Comparison of ENCODE assay signal across 8 cellular contexts in genomic region chr11:57335023-57335342, GRCh38. TPM values are rescaled to one million over a fixed set of nuclear protein-coding genes. Genes with fewer than 3 reads are reported as not detected.
DNase-seq lines count a peak whose midpoint lies in the region; ATAC-seq and TF ChIP-seq lines count a peak whose summit lies in the region.

No MANE protein-coding gene starts in this region.

- H3K27ac Mint-ChIP-seq in CD8-positive, alpha-beta T cell: peak overlapping the region; percentile 94
- peak overlapping the region; percentile 66 to 91 for H3K27ac Mint-ChIP-seq in natural killer cell treated with Interleukin-12 subunit alpha and Interleukin-12 subunit beta and Interleukin-15 and Interleukin-18, amount 100 ng/mL, for 72 hours

- no peak for ATAC-seq in CD8-positive, alpha-beta T cell
- ATAC-seq in natural killer cell treated with Interleukin-12 subunit alpha and Interleukin-12 subunit beta and Interleukin-15 and Interleukin-18, amount 100 ng/mL, for 72 hours: no peak

- peaks cover 24% of the 10 kb centered on the region for H3K36me3 ChIP-seq in CD8-positive, alpha-beta T cell (ENCODE audit: insufficient read depth, low read length)

- peak overlapping the region; percentile 83 for H3K27ac ChIP-seq in CD8-positive, alpha-beta T cell (ENCODE audit: low read depth, low read length)
- peak overlapping the region; percentile 93 for H3K27ac ChIP-seq in HL-60 (replicated peaks)

- no peaks in the 10 kb centered on the region for H3K9me3 ChIP-seq in CD8-positive, alpha-beta T cell (ENCODE audit: low read length)

- no peaks in the 10 kb centered on the region for H3K27me3 ChIP-seq in CD8-positive, alpha-beta T cell (ENCODE audit: insufficient read depth, low read length)
- no peaks in the 10 kb centered on the region for H3K27me3 ChIP-seq in HL-60 (ENCODE audit: insufficient read depth, poor library complexity, severe bottlenecking)

- peaks cover 53% of the 10 kb centered on the region for H3K36me3 Mint-ChIP-seq in CD8-positive, alpha-beta T cell
- peaks cover 16% of the 10 kb centered on the region for H3K36me3 Mint-ChIP-seq in natural killer cell treated with Interleukin-12 subunit alpha and Interleukin-12 subunit beta and Interleukin-15 and Interleukin-18, amount 100 ng/mL, for 72 hours

- peaks cover 33% of the 10 kb centered on the region for H3K4me1 Mint-ChIP-seq in CD8-positive, alpha-beta T cell (ENCODE audit: low read depth)
- H3K4me1 Mint-ChIP-seq in natural killer cell treated with Interleukin-12 subunit alpha and Interleukin-12 subunit beta and Interleukin-15 and Interleukin-18, amount 100 ng/mL, for 72 hours (ENCODE audit: low read depth in 2 of 2): peaks cover 25 to 34% of the 10 kb centered on the region in 2 donors

- no peak for TF ChIP-seq CTCF in CD8-positive, alpha-beta T cell (IDR thresholded peaks at IDR 0.05)
- TF ChIP-seq CTCF in HL-60 (IDR thresholded peaks at IDR 0.05; ENCODE audit: insufficient read depth, low read length): no peak
- no peak for TF ChIP-seq CTCF in choroid plexus epithelial cell (conservative IDR thresholded peaks at IDR 0.05; ENCODE audit: low read depth, low read length)

- H3K4me1 ChIP-seq in CD8-positive, alpha-beta T cell (ENCODE audit: insufficient read depth, low read length): peaks cover 23% of the 10 kb centered on the region

- peak overlapping the region; percentile 86 for H3K4me3 Mint-ChIP-seq in CD8-positive, alpha-beta T cell
- peak overlapping the region; percentile 99 for H3K4me3 Mint-ChIP-seq in natural killer cell treated with Interleukin-12 subunit alpha and Interleukin-12 subunit beta and Interleukin-15 and Interleukin-18, amount 100 ng/mL, for 72 hours

- DNase-seq in CD8-positive, alpha-beta T cell: no peak
- DNase-seq in HL-60 (ENCODE audit: low read depth in 1 of 2, low spot score in 1 of 2): no peak
- DNase-seq in choroid plexus epithelial cell (ENCODE audit: low read depth): no peak
- no peak for DNase-seq in natural killer cell treated with Interleukin-12 subunit alpha and Interleukin-12 subunit beta and Interleukin-15 and Interleukin-18, amount 100 ng/mL, for 72 hours (ENCODE audit: low spot score)
- DNase-seq in H4 (ENCODE audit: low spot score): no peak
- DNase-seq in A172 (ENCODE audit: low spot score): no peak
- DNase-seq in NCI-H345 (lab: John Stamatoyannopoulos, UW): no peak
- no peak for DNase-seq in islet precursor cell

- POLR2A ChIA-PET in CD8-positive, alpha-beta T cell (lab: Charles Lee): interaction anchor here (0.9 to 3.7 kb wide), 5 partner anchors 10 to 407 kb away, joined by 3 to 44 read pairs (median 3); partner anchors contain the start of genes SELENOH and TNKS1BP1

- H3K27me3 Mint-ChIP-seq in CD8-positive, alpha-beta T cell (ENCODE audit: low read depth): no peaks in the 10 kb centered on the region
- no peaks in the 10 kb centered on the region for H3K27me3 Mint-ChIP-seq in natural killer cell treated with Interleukin-12 subunit alpha and Interleukin-12 subunit beta and Interleukin-15 and Interleukin-18, amount 100 ng/mL, for 72 hours

- intact Hi-C loops in CD8-positive, alpha-beta T cell (cut with DNase I, micrococcal nuclease): loop anchor here (1.0 to 10.0 kb wide), 9 partner anchors 10 to 1807 kb away; partner anchors contain the start of genes SELENOH (in 2 of the 2), SLC43A3 (in 2 of the 2), TIMM10 (in 2 of the 2) and FAM111A (in 1 of the 2)

- CTCF ChIA-PET in CD8-positive, alpha-beta T cell (lab: Charles Lee): interaction anchor here (0.8 to 1.2 kb wide), 4 partner anchors 10 to 192 kb away, joined by 3 to 4 read pairs (median 3); no protein-coding TSS in a partner anchor

- H3K9me3 Mint-ChIP-seq in CD8-positive, alpha-beta T cell: no peaks in the 10 kb centered on the region
- no peaks in the 10 kb centered on the region for H3K9me3 Mint-ChIP-seq in natural killer cell treated with Interleukin-12 subunit alpha and Interleukin-12 subunit beta and Interleukin-15 and Interleukin-18, amount 100 ng/mL, for 72 hours

- H3K4me3 ChIP-seq in CD8-positive, alpha-beta T cell (ENCODE audit: low read depth, low read length): peak overlapping the region; percentile 78
- H3K4me3 ChIP-seq in HL-60 (replicated peaks; ENCODE audit: insufficient read depth, low read length) (peak overlapping the region; percentile 87), choroid plexus epithelial cell (ENCODE audit: low read depth, low read length) (peak overlapping the region; percentile 79)

RNA-seq across cellular contexts. Expression of gene SSRP1, which starts 0.7 kb away (rescaled TPM):
- 10 to 100 TPM; 34.3 to 36.3 TPM for total RNA-seq in CD8-positive, alpha-beta T cell
- 100 to 1,000 TPM; 143 to 210 TPM for total RNA-seq in natural killer cell treated with Interleukin-12 subunit alpha and Interleukin-12 subunit beta and Interleukin-15 and Interleukin-18, amount 100 ng/mL, for 72 hours
- 123 and 145 TPM in 2 replicates for total RNA-seq in H4 (2014; rRNA removed; shearing (Covaris generic))
- total RNA-seq in A172 (2014; rRNA removed; shearing (Covaris generic)): 146 and 167 TPM in 2 replicates

RNA-seq across cellular contexts. Expression of gene P2RX3, which starts 3.2 kb away (rescaled TPM):
- not detected for total RNA-seq in CD8-positive, alpha-beta T cell
- total RNA-seq in natural killer cell treated with Interleukin-12 subunit alpha and Interleukin-12 subunit beta and Interleukin-15 and Interleukin-18, amount 100 ng/mL, for 72 hours: not detected
- not detected in 2 replicates for total RNA-seq in H4 (2014; rRNA removed; shearing (Covaris generic))
- not detected in 2 replicates for total RNA-seq in A172 (2014; rRNA removed; shearing (Covaris generic))

RNA-seq across cellular contexts. Expression of gene TNKS1BP1, which starts 10.2 kb away (rescaled TPM):
- 10 to 100 TPM; 13.5 to 14.0 TPM for total RNA-seq in CD8-positive, alpha-beta T cell
- 1 to 10 TPM; 3.0 to 3.2 TPM for total RNA-seq in natural killer cell treated with Interleukin-12 subunit alpha and Interleukin-12 subunit beta and Interleukin-15 and Interleukin-18, amount 100 ng/mL, for 72 hours
- 12.6 and 18.2 TPM in 2 replicates for total RNA-seq in H4 (2014; rRNA removed; shearing (Covaris generic))
- 43.8 and 50.8 TPM in 2 replicates for total RNA-seq in A172 (2014; rRNA removed; shearing (Covaris generic))

RNA-seq across cellular contexts. Expression of gene PRG3, which starts 46.0 kb away (rescaled TPM):
- not detected for total RNA-seq in CD8-positive, alpha-beta T cell
- total RNA-seq in natural killer cell treated with Interleukin-12 subunit alpha and Interleukin-12 subunit beta and Interleukin-15 and Interleukin-18, amount 100 ng/mL, for 72 hours: not detected
- not detected in 2 replicates for total RNA-seq in H4 (2014; rRNA removed; shearing (Covaris generic))
- total RNA-seq in A172 (2014; rRNA removed; shearing (Covaris generic)): not detected in 2 replicates

RNA-seq across cellular contexts. Expression of gene PRG2, which starts 55.5 kb away (rescaled TPM):
- total RNA-seq in CD8-positive, alpha-beta T cell: under 1 TPM; 0.78 to 0.90 TPM
- 1 to 10 TPM; 1.4 to 2.3 TPM for total RNA-seq in natural killer cell treated with Interleukin-12 subunit alpha and Interleukin-12 subunit beta and Interleukin-15 and Interleukin-18, amount 100 ng/mL, for 72 hours
- not detected in 2 replicates for total RNA-seq in H4 (2014; rRNA removed; shearing (Covaris generic))
- not detected in 2 replicates for total RNA-seq in A172 (2014; rRNA removed; shearing (Covaris generic))
